ENCODE assay signal across 8 cellular contexts in the genomic region with DNA sequence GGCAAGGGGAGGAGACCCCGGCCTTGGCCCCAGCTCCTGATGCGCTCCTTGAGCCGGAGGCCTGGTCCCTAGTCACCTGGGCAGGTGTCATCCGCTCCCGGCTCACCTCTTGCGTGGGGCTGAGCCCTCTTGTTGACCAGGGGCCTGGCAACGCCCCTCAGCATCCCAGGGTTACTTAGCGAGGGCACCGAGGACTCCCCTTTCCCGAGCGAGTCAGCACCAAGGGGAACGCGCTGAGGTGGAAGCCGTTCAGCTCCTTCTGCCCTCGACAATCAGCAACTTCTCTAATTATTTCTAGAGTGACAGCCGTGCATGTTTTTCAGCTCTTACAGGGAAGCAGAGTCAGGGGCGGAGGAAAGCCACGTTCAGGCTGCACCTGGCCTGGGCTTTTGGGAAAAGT. TPM values are rescaled to one million over a fixed set of nuclear protein-coding genes. Genes with fewer than 3 reads are reported as not detected.
DNase-seq lines count a peak whose midpoint lies in the region; ATAC-seq and TF ChIP-seq lines count a peak whose summit lies in the region.

No MANE protein-coding gene starts in this region.

- peaks cover 2% of the 10 kb centered on the region for H3K36me3 Mint-ChIP-seq in chondrocyte (ENCODE audit: low read depth)
- H3K36me3 Mint-ChIP-seq in naive thymus-derived CD8-positive, alpha-beta T cell: no peaks in the 10 kb centered on the region

- H3K27ac ChIP-seq in BLaER1 treated with 17β-estradiol and CSF1 and Interleukin-3, amounts not matched to agents 10 nM and 100 nM: no peak overlapping the region; a peak in 1 of 22 replicates
- no peak overlapping the region for H3K27ac ChIP-seq in HUES6 (ENCODE audit: low read depth, low read length)

- H3K9me3 ChIP-seq in BLaER1 treated with 17β-estradiol and CSF1 and Interleukin-3, amounts not matched to agents 10 nM and 100 nM (replicated peaks in 1 of 11): no peaks in the 10 kb centered on the region
- no peaks in the 10 kb centered on the region for H3K9me3 ChIP-seq in HUES6 (ENCODE audit: control insufficient read depth, insufficient read depth, low read depth, low read length)

- peaks cover 31 to 46% (median 39%) of the 10 kb centered on the region in 10 experiments for H3K4me1 ChIP-seq in BLaER1 treated with 17β-estradiol and CSF1 and Interleukin-3, amounts not matched to agents 10 nM and 100 nM
- H3K4me1 ChIP-seq in HUES6 (ENCODE audit: control insufficient read depth, insufficient read depth, low read length): peaks cover 27% of the 10 kb centered on the region

- no peak for TF ChIP-seq CTCF in chondrocyte (IDR thresholded peaks at IDR 0.05)

- H3K27me3 ChIP-seq in BLaER1 treated with 17β-estradiol and CSF1 and Interleukin-3, amounts not matched to agents 10 nM and 100 nM: peaks cover 5 to 26% (median 17%) of the 10 kb centered on the region in 11 experiments; a peak in 18 of 22 replicates
- peaks cover 36% of the 10 kb centered on the region for H3K27me3 ChIP-seq in HUES6 (ENCODE audit: control insufficient read depth, insufficient read depth, low read length)

- POLR2A ChIA-PET in naive thymus-derived CD8-positive, alpha-beta T cell (lab: Charles Lee): interaction anchor here (0.6 to 2.2 kb wide), 2 partner anchors 202 to 293 kb away, joined by 3 to 9 read pairs; partner anchors contain the start of gene ERRFI1

- H3K4me3 Mint-ChIP-seq in chondrocyte (ENCODE audit: unreplicated experiment): peak overlapping the region; percentile 67
- H3K4me3 Mint-ChIP-seq in naive thymus-derived CD8-positive, alpha-beta T cell: peak overlapping the region; percentile 67 to 88 (median 78)

- no peaks in the 10 kb centered on the region for H3K27me3 Mint-ChIP-seq in chondrocyte (ENCODE audit: low read depth)
- H3K27me3 Mint-ChIP-seq in naive thymus-derived CD8-positive, alpha-beta T cell: peaks cover 11 to 37% (median 27%) of the 10 kb centered on the region in 5 donors

- H4K20me1 ChIP-seq in BLaER1 treated with 17β-estradiol and CSF1 and Interleukin-3, amounts not matched to agents 10 nM and 100 nM: peaks cover 0 to 12% (median 0%) of the 10 kb centered on the region in 11 experiments; a peak in 3 of 22 replicates

- H3K27ac Mint-ChIP-seq in chondrocyte (ENCODE audit: unreplicated experiment): no peak overlapping the region
- H3K27ac Mint-ChIP-seq in naive thymus-derived CD8-positive, alpha-beta T cell: peak overlapping the region in 3 of 10 donors; percentile 24 to 69 (median 63)

- no peaks in the 10 kb centered on the region for H3K36me3 ChIP-seq in BLaER1 treated with 17β-estradiol and CSF1 and Interleukin-3, amounts not matched to agents 10 nM and 100 nM
- H3K36me3 ChIP-seq in HUES6 (ENCODE audit: control insufficient read depth, insufficient read depth, low read length): no peaks in the 10 kb centered on the region

- H3K4me3 ChIP-seq in BLaER1 treated with 17β-estradiol and CSF1 and Interleukin-3, amounts not matched to agents 10 nM and 100 nM: peak overlapping the region; percentile 57 to 74 (median 66)
- peak overlapping the region; percentile 62 for H3K4me3 ChIP-seq in HUES6 (ENCODE audit: low read depth, low read length)

- peaks cover 28% of the 10 kb centered on the region for H3K4me1 Mint-ChIP-seq in chondrocyte (ENCODE audit: low read depth)
- peaks cover 10 to 36% (median 17%) of the 10 kb centered on the region in 4 donors for H3K4me1 Mint-ChIP-seq in naive thymus-derived CD8-positive, alpha-beta T cell

- no peaks in the 10 kb centered on the region for H3K9me3 Mint-ChIP-seq in chondrocyte (ENCODE audit: low read depth)
- no peaks in the 10 kb centered on the region for H3K9me3 Mint-ChIP-seq in naive thymus-derived CD8-positive, alpha-beta T cell

- DNase-seq in chondrocyte (ENCODE audit: low spot score) (no peak), NCI-H446 treated with DMSO at 0.1 percent for 48 hours (lab: John Stamatoyannopoulos, UW) (no peak), GOT3 (lab: John Stamatoyannopoulos, UW) (no peak), COLO829 (ENCODE audit: low spot score) (no peak), 8988T (no peak)
- DNase-seq in naive thymus-derived CD8-positive, alpha-beta T cell: no peak

- peak overlapping the region; percentile 9 to 70 (median 61); a peak in 19 of 22 replicates for H3K9ac ChIP-seq in BLaER1 treated with 17β-estradiol and CSF1 and Interleukin-3, amounts not matched to agents 10 nM and 100 nM
- no peak overlapping the region for H3K9ac ChIP-seq in HUES6 (ENCODE audit: low read length)

- ATAC-seq in naive thymus-derived CD8-positive, alpha-beta T cell: peak in 1 of 2 donors; percentile 19

- peak overlapping the region; percentile 94 to 100 (median 99) for H3K4me2 ChIP-seq in BLaER1 treated with 17β-estradiol and CSF1 and Interleukin-3, amounts not matched to agents 10 nM and 100 nM

RNA-seq across cellular contexts. Expression of gene SLC45A1, which starts 0.5 kb away (rescaled TPM):
- total RNA-seq in chondrocyte: 2.9 to 5.1 TPM (median 4.8 TPM) in 3 replicates
- total RNA-seq in naive thymus-derived CD8-positive, alpha-beta T cell: 1 to 10 TPM; 1.2 TPM
- polyA plus RNA-seq in naive thymus-derived CD8-positive, alpha-beta T cell: under 1 TPM in 2 of 3 donors, not detected in 1; 0.48 to 0.81 TPM
